Comparison of ENCODE assay signal across 15 cellular contexts in the genomic region with DNA sequence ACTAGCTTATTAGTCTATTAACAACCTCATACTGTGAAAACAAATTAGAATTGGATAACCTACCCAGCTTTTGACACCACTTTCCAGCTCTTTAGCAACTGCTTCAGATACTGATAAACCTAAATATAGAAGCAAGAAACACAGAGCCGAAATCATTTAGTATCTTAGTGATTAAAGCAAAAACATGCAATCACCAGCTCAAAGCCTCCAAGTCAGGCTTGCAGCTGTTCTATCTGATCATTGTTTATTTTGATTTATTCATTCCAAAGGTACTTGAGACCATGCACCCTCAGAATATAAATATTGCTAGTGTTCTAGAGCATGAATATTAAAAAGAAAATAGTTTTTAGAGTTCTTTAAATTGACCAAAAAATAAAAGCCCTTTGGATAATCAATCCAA.
A peak's percentile ranks its signal among the peaks of the same experiment; 100 is the strongest.
DNase-seq lines count a peak whose midpoint lies in the region; ATAC-seq, FAIRE-seq and TF ChIP-seq lines count a peak whose summit lies in the region.
"Had no signal": no experiment of that assay in that cellular context is flagged by ENCODE, and none has a peak within 500 bp of the region (broad histone marks: within the 10 kb centered on the region; RNA-seq: fewer than 3 reads in every experiment).

No MANE protein-coding gene starts in this region.

- peaks cover 4% of the 10 kb centered on the region for H3K4me1 Mint-ChIP-seq in neural progenitor cell
- H3K4me1 Mint-ChIP-seq: CD4-positive, alpha-beta memory T cell had no signal

- FAIRE-seq in islet of Langerhans (lab: Jason Lieb, UNC) = peak; percentile 69

- H3K9me3 ChIP-seq in adipocyte (ENCODE audit: control insufficient read depth, low read length) (no peaks in the 10 kb centered on the region), smooth muscle cell (replicated peaks; ENCODE audit: low read depth) (no peaks in the 10 kb centered on the region), neural progenitor cell (ENCODE audit: low read depth) (no peaks in the 10 kb centered on the region)

- H3K36me3 Mint-ChIP-seq in neural progenitor cell = no peaks in the 10 kb centered on the region
- H3K36me3 Mint-ChIP-seq: CD4-positive, alpha-beta memory T cell had no signal

- H3K36me3 ChIP-seq in adipocyte (ENCODE audit: control insufficient read depth, insufficient read depth, low read length, severe bottlenecking) (no peaks in the 10 kb centered on the region), smooth muscle cell (ENCODE audit: low read depth) (no peaks in the 10 kb centered on the region), neural progenitor cell (no peaks in the 10 kb centered on the region)

- peaks cover 2% of the 10 kb centered on the region for H3K9me3 Mint-ChIP-seq in neural progenitor cell
- H3K9me3 Mint-ChIP-seq: H9 had no signal

- H3K4me2 ChIP-seq in smooth muscle cell (peak overlapping the region; percentile 44), neural progenitor cell (no peak overlapping the region)

- H3K4me3 ChIP-seq in adipocyte (ENCODE audit: low read length) (no peak overlapping the region), smooth muscle cell (no peak overlapping the region), neural progenitor cell (no peak overlapping the region)

- 21% methylated on average over 1 of the region's 1 CpG for WGBS in smooth muscle cell (ENCODE audit: low lambda C conversion rate)

- H3K27me3 ChIP-seq in adipocyte (replicated peaks; ENCODE audit: control insufficient read depth, insufficient read depth, low read length) = no peaks in the 10 kb centered on the region
- no peaks in the 10 kb centered on the region for H3K27me3 ChIP-seq in smooth muscle cell (ENCODE audit: low read depth)
- H3K27me3 ChIP-seq in neural progenitor cell = no peaks in the 10 kb centered on the region

- H4K20me1 ChIP-seq in smooth muscle cell (ENCODE audit: low read depth) (peaks cover 65% of the 10 kb centered on the region), neural progenitor cell (ENCODE audit: low read depth) (no peaks in the 10 kb centered on the region)

- H3F3A ChIP-seq in smooth muscle cell (ENCODE audit: low read depth) (no peaks in the 10 kb centered on the region), neural progenitor cell (ENCODE audit: low read depth) (no peaks in the 10 kb centered on the region)

- TF ChIP-seq CTCF in smooth muscle cell (IDR thresholded peaks at IDR 0.05; ENCODE audit: borderline replicate concordance, insufficient read depth, poor library complexity, severe bottlenecking) = no peak
- TF ChIP-seq CTCF in neural progenitor cell (IDR thresholded peaks at IDR 0.05) = no peak

- no peaks in the 10 kb centered on the region for H3K4me1 ChIP-seq in adipocyte (ENCODE audit: control insufficient read depth, insufficient read depth, low read length)
- peaks cover 16% of the 10 kb centered on the region for H3K4me1 ChIP-seq in smooth muscle cell (ENCODE audit: low read depth)
- H3K4me1 ChIP-seq in neural progenitor cell = no peaks in the 10 kb centered on the region

- ATAC-seq in Right ventricle myocardium superior (ENCODE audit: poor library complexity) (peak; percentile 54), HG03280 (IDR thresholded peaks at IDR 0.05; ENCODE audit: unreplicated experiment) (no peak)

- H3K4me3 Mint-ChIP-seq in neural progenitor cell = no peak overlapping the region
- H3K4me3 Mint-ChIP-seq: CD4-positive, alpha-beta memory T cell; H9 had no signal

- H3K27ac Mint-ChIP-seq in neural progenitor cell = no peak overlapping the region
- H3K27ac Mint-ChIP-seq: CD4-positive, alpha-beta memory T cell had no signal

- H3K79me2 ChIP-seq in smooth muscle cell (ENCODE audit: low read depth) (peaks cover 94% of the 10 kb centered on the region), neural progenitor cell (ENCODE audit: low read depth) (no peaks in the 10 kb centered on the region)

- H3K9ac ChIP-seq in adipocyte (ENCODE audit: low read length) (no peak overlapping the region), smooth muscle cell (ENCODE audit: low read depth) (no peak overlapping the region), neural progenitor cell (no peak overlapping the region)

- H3K27me3 Mint-ChIP-seq in neural progenitor cell (ENCODE audit: insufficient read depth, low read depth) = no peaks in the 10 kb centered on the region

- no peak overlapping the region for H2AFZ ChIP-seq in smooth muscle cell (ENCODE audit: low read depth)
- no peak overlapping the region for H2AFZ ChIP-seq in neural progenitor cell (replicated peaks)

- no peak overlapping the region for H3K27ac ChIP-seq in smooth muscle cell (ENCODE audit: low read depth)
- H3K27ac ChIP-seq in neural progenitor cell = no peak overlapping the region
- H3K27ac ChIP-seq: HL-60 had no signal

- DNase-seq in Right ventricle myocardium superior (no peak), cardiac septum (ENCODE audit: low spot score) (no peak), adipocyte (ENCODE audit: low read depth) (peak; percentile 34), smooth muscle cell (lab: John Stamatoyannopoulos, UW; ENCODE audit: unreplicated experiment) (no peak), neural progenitor cell (ENCODE audit: low spot score) (no peak), NCI-H1436 treated with DMSO at 0.1 percent for 48 hours (lab: John Stamatoyannopoulos, UW) (no peak)
- DNase-seq: CD4-positive, alpha-beta memory T cell; DMS79 treated with DMSO at 0.1 percent for 48 hours; H9; NCI-H187 treated with DMSO at 0.1 percent for 48 hours; NCI-H524; SIG-M5 had no signal

- intact Hi-C loops in Right ventricle myocardium superior (cut with DNase I) = no loop called here
- intact Hi-C loops in cardiac septum (cut with DNase I) = no loop called here
